9 cellular contexts compared by ENCODE assay signal in the genomic region with DNA sequence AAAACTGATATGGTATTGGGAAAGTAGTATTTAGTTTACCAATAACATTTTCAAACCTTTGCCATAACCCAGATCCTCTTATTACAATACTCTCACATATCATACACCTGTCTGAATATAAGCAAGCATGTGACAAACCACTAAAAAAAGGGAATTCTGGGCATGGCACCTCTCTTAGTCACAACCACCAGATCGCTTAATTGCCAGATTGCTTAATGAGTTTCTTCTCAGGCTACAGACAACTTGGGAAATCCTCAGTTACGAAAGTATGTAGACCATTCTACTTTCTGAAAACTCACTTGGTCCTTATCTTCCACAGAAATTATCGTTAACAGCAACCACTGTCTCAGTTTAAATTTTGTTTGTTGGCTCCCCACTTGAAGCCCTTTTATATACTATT. TPM values are rescaled to one million over a fixed set of nuclear protein-coding genes. Genes with fewer than 3 reads are reported as not detected.
DNase-seq lines count a peak whose midpoint lies in the region; ATAC-seq and TF ChIP-seq lines count a peak whose summit lies in the region.
"Had no signal": no experiment of that assay in that cellular context is flagged by ENCODE, and none has a peak within 500 bp of the region (broad histone marks: within the 10 kb centered on the region; RNA-seq: fewer than 3 reads in every experiment).

No MANE protein-coding gene starts in this region.

- intact Hi-C loops in cardiac septum (cut with DNase I): no loop called here
- intact Hi-C loops in activated T-helper 1 cell treated with anti-CD3 and anti-CD28 coated beads, Interleukin-12 subunit alpha, Interleukin-12 subunit beta, Interleukin-2, Interleukin-4 antibody, amounts not matched to agents 30 ng/mL and 10 ng/mL and 1 ng/mL, durations not matched to agents 14 hours and 24 hours and 36 hours (cut with micrococcal nuclease): loop anchor here (5.0 kb wide), 1 partner anchor 272 kb away; no protein-coding TSS in a partner anchor
- intact Hi-C loops in upper lobe of right lung (cut with DNase I): no loop called here

- H3K4me1 ChIP-seq in cardiac muscle cell (ENCODE audit: low read depth): peaks cover 15% of the 10 kb centered on the region
- peaks cover 11% of the 10 kb centered on the region for H3K4me1 ChIP-seq in upper lobe of right lung

- no peak for ATAC-seq in upper lobe of right lung
- ATAC-seq in HG03439 (IDR thresholded peaks at IDR 0.05; ENCODE audit: unreplicated experiment): no peak

- H3K27me3 ChIP-seq in cardiac muscle cell (no peaks in the 10 kb centered on the region), upper lobe of right lung (no peaks in the 10 kb centered on the region)

- H3K4me3 ChIP-seq in cardiac muscle cell (peak overlapping the region; percentile 85), upper lobe of right lung (peak overlapping the region; percentile 86)

- DNase-seq in cardiac muscle cell (ENCODE audit: low read depth in 1 of 2, low spot score in 1 of 2): peak in 1 of 2 donors; percentile 25
- DNase-seq in cardiac septum (ENCODE audit: low spot score): no peak
- DNase-seq in activated T-helper 1 cell treated with anti-CD3 and anti-CD28 coated beads, Interleukin-12 subunit alpha, Interleukin-12 subunit beta, Interleukin-2, Interleukin-4 antibody, amounts not matched to agents 30 ng/mL and 10 ng/mL and 1 ng/mL, durations not matched to agents 14 hours and 24 hours and 36 hours (ENCODE audit: low spot score): no peak
- no peak for DNase-seq in immature natural killer cell
- no peak for DNase-seq in upper lobe of right lung
- DNase-seq in iPS-NIHi11 (ENCODE audit: low spot score): no peak
- no peak for DNase-seq in NCI-H1092 (lab: John Stamatoyannopoulos, UW)
- DNase-seq: activated CD8-positive, alpha-beta memory T cell treated with anti-CD3 and anti-CD28 coated beads for 24 hours had no signal

- H3K4me3 Mint-ChIP-seq in activated T-helper 1 cell treated with anti-CD3 and anti-CD28 coated beads, Interleukin-12 subunit alpha, Interleukin-12 subunit beta, Interleukin-2, Interleukin-4 antibody, amounts not matched to agents 30 ng/mL and 10 ng/mL and 1 ng/mL, durations not matched to agents 14 hours and 24 hours and 36 hours: peak overlapping the region; percentile 89
- H3K4me3 Mint-ChIP-seq in immature natural killer cell: peak overlapping the region in 3 of 5 donors; percentile 21 to 57 (median 27)

- H3K27ac Mint-ChIP-seq in activated T-helper 1 cell treated with anti-CD3 and anti-CD28 coated beads, Interleukin-12 subunit alpha, Interleukin-12 subunit beta, Interleukin-2, Interleukin-4 antibody, amounts not matched to agents 30 ng/mL and 10 ng/mL and 1 ng/mL, durations not matched to agents 14 hours and 24 hours and 36 hours: no peak overlapping the region
- peak overlapping the region in 2 of 6 donors; percentile 26 to 40 for H3K27ac Mint-ChIP-seq in immature natural killer cell

- no peak overlapping the region for H3K27ac ChIP-seq in cardiac muscle cell
- H3K27ac ChIP-seq in upper lobe of right lung: no peak overlapping the region

- peaks cover 50% of the 10 kb centered on the region for H3K4me1 Mint-ChIP-seq in activated T-helper 1 cell treated with anti-CD3 and anti-CD28 coated beads, Interleukin-12 subunit alpha, Interleukin-12 subunit beta, Interleukin-2, Interleukin-4 antibody, amounts not matched to agents 30 ng/mL and 10 ng/mL and 1 ng/mL, durations not matched to agents 14 hours and 24 hours and 36 hours (ENCODE audit: low read depth)
- peaks cover 30 to 51% of the 10 kb centered on the region in 2 donors for H3K4me1 Mint-ChIP-seq in immature natural killer cell

- TF ChIP-seq CTCF in cardiac muscle cell (IDR thresholded peaks at IDR 0.05; ENCODE audit: low read depth, low read length): no peak
- TF ChIP-seq CTCF in upper lobe of right lung (IDR thresholded peaks at IDR 0.05): no peak

- no peaks in the 10 kb centered on the region for H3K27me3 Mint-ChIP-seq in activated T-helper 1 cell treated with anti-CD3 and anti-CD28 coated beads, Interleukin-12 subunit alpha, Interleukin-12 subunit beta, Interleukin-2, Interleukin-4 antibody, amounts not matched to agents 30 ng/mL and 10 ng/mL and 1 ng/mL, durations not matched to agents 14 hours and 24 hours and 36 hours (ENCODE audit: insufficient read depth)
- peaks cover 5 to 8% (median 5%) of the 10 kb centered on the region in 3 donors for H3K27me3 Mint-ChIP-seq in immature natural killer cell (ENCODE audit: low read depth in 3 of 3)

- no peaks in the 10 kb centered on the region for H3K9me3 Mint-ChIP-seq in activated T-helper 1 cell treated with anti-CD3 and anti-CD28 coated beads, Interleukin-12 subunit alpha, Interleukin-12 subunit beta, Interleukin-2, Interleukin-4 antibody, amounts not matched to agents 30 ng/mL and 10 ng/mL and 1 ng/mL, durations not matched to agents 14 hours and 24 hours and 36 hours
- no peaks in the 10 kb centered on the region for H3K9me3 Mint-ChIP-seq in immature natural killer cell

- peaks cover 31% of the 10 kb centered on the region for H3K36me3 Mint-ChIP-seq in activated T-helper 1 cell treated with anti-CD3 and anti-CD28 coated beads, Interleukin-12 subunit alpha, Interleukin-12 subunit beta, Interleukin-2, Interleukin-4 antibody, amounts not matched to agents 30 ng/mL and 10 ng/mL and 1 ng/mL, durations not matched to agents 14 hours and 24 hours and 36 hours (ENCODE audit: low read depth)
- peaks cover 2 to 11% (median 7%) of the 10 kb centered on the region in 3 donors for H3K36me3 Mint-ChIP-seq in immature natural killer cell

- H3K9me3 ChIP-seq in cardiac muscle cell (ENCODE audit: low read depth) (no peaks in the 10 kb centered on the region), upper lobe of right lung (no peaks in the 10 kb centered on the region)

- peaks cover 6% of the 10 kb centered on the region for H3K36me3 ChIP-seq in cardiac muscle cell
- H3K36me3 ChIP-seq in upper lobe of right lung: peaks cover 12% of the 10 kb centered on the region

RNA-seq across cellular contexts. Expression of a gene that starts 2.1 kb away (rescaled TPM):
- total RNA-seq in cardiac muscle cell (20.5 and 31.6 TPM in 2 replicates), cardiac septum (12.4 TPM), upper lobe of right lung (23.2 TPM)
- polyA plus RNA-seq in cardiac muscle cell (9.1 TPM in 2 replicates), immature natural killer cell (1 to 10 TPM; 1.0 to 2.6 (median 2.1) TPM)
- 39.7 and 43.8 TPM in 2 replicates for total RNA-seq in activated T-helper 1 cell treated with anti-CD3 and anti-CD28 coated beads, Interleukin-12 subunit alpha, Interleukin-12 subunit beta, Interleukin-2, Interleukin-4 antibody, amounts not matched to agents 30 ng/mL and 10 ng/mL and 1 ng/mL, durations not matched to agents 14 hours and 24 hours and 36 hours
